Comparison of ENCODE assay signal across 31 cellular contexts in genomic region chr11:251550-251949, GRCh38. TPM values are rescaled to one million over a fixed set of nuclear protein-coding genes. Genes with fewer than 3 reads are reported as not detected.
A peak's percentile ranks its signal among the peaks of the same experiment; 100 is the strongest.
DNase-seq lines count a peak whose midpoint lies in the region; ATAC-seq and TF ChIP-seq lines count a peak whose summit lies in the region.
"Had no signal": no experiment of that assay in that cellular context is flagged by ENCODE, and none has a peak within 500 bp of the region (broad histone marks: within the 10 kb centered on the region; RNA-seq: fewer than 3 reads in every experiment).

No MANE protein-coding gene starts in this region.

- POLR2A ChIA-PET in T-cell (lab: Charles Lee), result interaction anchor here (0.6 to 1.1 kb wide), 3 partner anchors 14 to 50 kb away, joined by 3 to 6 read pairs (median 5); partner anchors contain the start of gene PSMD13 (in 1 of the 2)

- no peak for DNase-seq in activated T-cell treated with anti-CD3 and anti-CD28 coated beads, Interleukin-2, amount 50 U/mL, for 24 hours
- no peak for DNase-seq in activated T-cell treated with anti-CD3 and anti-CD28 coated beads, Interleukin-2, amount 50 U/mL, for 1 hour
- no peak for DNase-seq in T-cell
- no peak for DNase-seq in epithelial cell of proximal tubule (ENCODE audit: low read depth)
- peak; percentile 21 for DNase-seq in stimulated activated CD8-positive, alpha-beta memory T cell treated with anti-CD3 and anti-CD28 coated beads, Interleukin-4, amount 100 ng/mL, for 48 hours
- DNase-seq in DMS114 treated with DMSO at 0.1 percent for 48 hours (lab: John Stamatoyannopoulos, UW; ENCODE audit: unreplicated experiment), result no peak
- no peak for DNase-seq in amygdala (lab: John Stamatoyannopoulos, UW)
- DNase-seq: activated CD4-positive, alpha-beta T cell treated with anti-CD3 and anti-CD28 coated beads, Interleukin-2, amount 50 U/mL, for 1 hour; activated gamma-delta T cell treated with Interleukin-2 at 50 U/mL for 16 hours; Calu3; EL; erythroblast; foreskin keratinocyte; NCI-H1417; NCI-H2107; ovary; right cardiac atrium; stimulated activated CD4-positive, alpha-beta T cell treated with anti-CD3 and anti-CD28 coated beads, Interleukin-4, amount 100 ng/mL, for 4 hours; stimulated activated naive CD4-positive, alpha-beta T cell treated with Interleukin-2 at 50 U/mL for 16 hours; T-helper 2 cell; uterus had no signal

- peak; percentile 6 for TF ChIP-seq CTCF in epithelial cell of proximal tubule (conservative IDR thresholded peaks at IDR 0.05; ENCODE audit: low read depth, low read length)

- peak overlapping the region; percentile 10 for H3K27ac Mint-ChIP-seq in activated T-cell treated with anti-CD3 and anti-CD28 coated beads, Interleukin-2, amount 50 U/mL, for 24 hours
- H3K27ac Mint-ChIP-seq in T-cell, result peak overlapping the region; percentile 16 to 58
- H3K27ac Mint-ChIP-seq: natural killer cell treated with Interleukin-12 subunit alpha and Interleukin-12 subunit beta and Interleukin-15 and Interleukin-18, amount 100 ng/mL, for 72 hours had no signal

- no peak overlapping the region for H3K4me3 ChIP-seq in epithelial cell of proximal tubule (ENCODE audit: low read depth, low read length)
- H3K4me3 ChIP-seq: ovary, SJSA1, thoracic aorta, uterus had no signal

- peaks cover 72% of the 10 kb centered on the region for H3K36me3 Mint-ChIP-seq in activated T-cell treated with anti-CD3 and anti-CD28 coated beads, Interleukin-2, amount 50 U/mL, for 24 hours (ENCODE audit: low read depth)
- peaks cover 53% of the 10 kb centered on the region for H3K36me3 Mint-ChIP-seq in T-cell

- peaks cover 26% of the 10 kb centered on the region for H3K4me1 Mint-ChIP-seq in activated T-cell treated with anti-CD3 and anti-CD28 coated beads, Interleukin-2, amount 50 U/mL, for 24 hours (ENCODE audit: low read depth)
- peaks cover 10 to 15% (median 11%) of the 10 kb centered on the region in 3 donors for H3K4me1 Mint-ChIP-seq in T-cell
- H3K4me1 Mint-ChIP-seq: brain, mesothelial cell of epicardium had no signal

- CTCF ChIA-PET in T-cell (lab: Charles Lee), result interaction anchor here (0.7 to 2.8 kb wide), 24 partner anchors 10 to 199 kb away, joined by 3 to 23 read pairs (median 6); partner anchors contain the start of gene PGGHG (in 1 of the 2)

- no peaks in the 10 kb centered on the region for H3K9me3 Mint-ChIP-seq in activated T-cell treated with anti-CD3 and anti-CD28 coated beads, Interleukin-2, amount 50 U/mL, for 24 hours
- H3K9me3 Mint-ChIP-seq in T-cell, result no peaks in the 10 kb centered on the region
- H3K9me3 Mint-ChIP-seq: mesothelial cell of epicardium; natural killer cell treated with Interleukin-12 subunit alpha and Interleukin-12 subunit beta and Interleukin-15 and Interleukin-18, amount 100 ng/mL, for 72 hours had no signal

- no peak overlapping the region for H3K4me3 Mint-ChIP-seq in activated T-cell treated with anti-CD3 and anti-CD28 coated beads, Interleukin-2, amount 50 U/mL, for 24 hours
- no peak overlapping the region for H3K4me3 Mint-ChIP-seq in T-cell
- H3K4me3 Mint-ChIP-seq: brain; mesothelial cell of epicardium; natural killer cell treated with Interleukin-12 subunit alpha and Interleukin-12 subunit beta and Interleukin-15 and Interleukin-18, amount 100 ng/mL, for 72 hours had no signal

- no peaks in the 10 kb centered on the region for H3K27me3 Mint-ChIP-seq in activated T-cell treated with anti-CD3 and anti-CD28 coated beads, Interleukin-2, amount 50 U/mL, for 24 hours
- no peaks in the 10 kb centered on the region for H3K27me3 Mint-ChIP-seq in T-cell
- H3K27me3 Mint-ChIP-seq: brain; natural killer cell treated with Interleukin-12 subunit alpha and Interleukin-12 subunit beta and Interleukin-15 and Interleukin-18, amount 100 ng/mL, for 72 hours had no signal

- ATAC-seq in T-cell (replicated peaks in 1 of 4), result peak in 1 of 4 experiments; percentile 16
- no peak for ATAC-seq in GM21360 (IDR thresholded peaks at IDR 0.05; ENCODE audit: unreplicated experiment)

RNA-seq across cellular contexts. Expression of gene PSMD13, which starts 14.8 kb away (rescaled TPM):
- total RNA-seq in T-cell (100 to 1,000 TPM in 4 of 5 donors, 10 to 100 TPM in 1; 74.0 to 115 (median 108) TPM), epithelial cell of proximal tubule (222 and 249 TPM in 2 replicates)

RNA-seq across cellular contexts. Expression of gene SIRT3, which starts 15.4 kb away (rescaled TPM):
- total RNA-seq in T-cell, result 10 to 100 TPM; 22.0 to 33.0 (median 26.3) TPM
- 5.5 and 11.8 TPM in 2 replicates for total RNA-seq in epithelial cell of proximal tubule

RNA-seq across cellular contexts. Expression of gene NLRP6, which starts 26.7 kb away (rescaled TPM):
- total RNA-seq in T-cell (10 to 100 TPM in 3 of 5 donors, 1 to 10 TPM in 2; 6.7 to 27.7 (median 20.9) TPM), epithelial cell of proximal tubule (not detected in 2 replicates)
- total RNA-seq: A673, Calu3, cerebellum, foreskin keratinocyte, MCF 10A, mesothelial cell of epicardium, RPMI7951, SJSA1 had no signal

RNA-seq across cellular contexts. Expression of gene PGGHG, which starts 37.4 kb away (rescaled TPM):
- 100 to 1,000 TPM; 252 to 818 (median 459) TPM for total RNA-seq in T-cell
- total RNA-seq in epithelial cell of proximal tubule, result 7.8 and 13.1 TPM in 2 replicates

RNA-seq across cellular contexts. Expression of gene RIC8A, which starts 44.0 kb away (rescaled TPM):
- total RNA-seq in T-cell, result 100 to 1,000 TPM in 4 of 5 donors, 10 to 100 TPM in 1; 87.4 to 151 (median 117) TPM
- 116 and 143 TPM in 2 replicates for total RNA-seq in epithelial cell of proximal tubule
